In genomic region chr18:44580159-44580558, GRCh38 we compare ENCODE assay signal across 23 cellular contexts.
"Had no signal": no experiment of that assay in that cellular context is flagged by ENCODE, and none has a peak within 500 bp of the region (broad histone marks: within the 10 kb centered on the region; RNA-seq: fewer than 3 reads in every experiment).

No MANE protein-coding gene starts in this region.

- H3K9ac ChIP-seq: KMS-11 had no signal

- H3K27me3 ChIP-seq: breast epithelium, Peyer's patch had no signal

- ATAC-seq: activated CD8-positive, alpha-beta T cell treated with anti-CD3 and anti-CD28 coated beads, Interleukin-2, amount 10 ng/mL, durations not matched to agents 7 days and 5 days; T-helper 17 cell; WTC11 had no signal

- DNase-seq: activated CD4-positive, alpha-beta T cell treated with anti-CD3 and anti-CD28 coated beads for 48 hours; activated CD4-positive, alpha-beta T cell treated with anti-CD3 and anti-CD28 coated beads, Interleukin-2, amount 50 U/mL, for 4 hours; activated CD4-positive, CD25-positive, alpha-beta regulatory T cell treated with anti-CD3 and anti-CD28 coated beads, Interleukin-2, amount 50 U/mL, for 72 hours; activated CD8-positive, alpha-beta memory T cell treated with anti-CD3 and anti-CD28 coated beads, Interleukin-2, amount 50 U/mL, for 48 hours; activated CD8-positive, alpha-beta T cell treated with anti-CD3 and anti-CD28 coated beads, Interleukin-2, amount 10 ng/mL, durations not matched to agents 7 days and 5 days; activated naive CD4-positive, alpha-beta T cell treated with anti-CD3 and anti-CD28 coated beads, Interleukin-2, amount 50 U/mL, for 16 hours; activated T-cell treated with anti-CD3 and anti-CD28 coated beads, Interleukin-2, amount 50 U/mL, for 1 hour; caudate nucleus; MV-4-11; NCI-H1105; NCI-H1436 treated with DMSO at 0.1 percent for 48 hours; NCI-H187; NCI-H2081; NCI-H510A treated with DMSO at 0.1 percent for 48 hours; NCI-H69; NK-92 treated with Interleukin-12 subunit alpha and Interleukin-12 subunit beta, amount 100 ng/mL, for 24 hours; Peyer's patch; SHP77; T-helper 17 cell; T-helper 9 cell had no signal

- H3K27ac ChIP-seq: breast epithelium, KMS-11, Peyer's patch had no signal

- H3K4me2 ChIP-seq: KMS-11 had no signal

- H3K4me1 ChIP-seq: breast epithelium, Peyer's patch had no signal

- H3K36me3 ChIP-seq: breast epithelium, Peyer's patch had no signal

- H3K4me3 ChIP-seq: breast epithelium, Peyer's patch had no signal

- H3K9me3 ChIP-seq: breast epithelium, Peyer's patch had no signal
